Comparison of ENCODE assay signal across 1 cellular context in genomic region chrX:112641449-112641848, GRCh38.
TF ChIP-seq lines count a peak whose summit lies in the region.

No MANE protein-coding gene starts in this region.

TF ChIP-seq in SK-N-SH treated with all-trans-retinoic acid at 6 μM for 48 hours, 23 proteins besides CTCF, POLR2A, EP300 and RAD21 (continued from another document):
- TF ChIP-seq, protein P1, sequence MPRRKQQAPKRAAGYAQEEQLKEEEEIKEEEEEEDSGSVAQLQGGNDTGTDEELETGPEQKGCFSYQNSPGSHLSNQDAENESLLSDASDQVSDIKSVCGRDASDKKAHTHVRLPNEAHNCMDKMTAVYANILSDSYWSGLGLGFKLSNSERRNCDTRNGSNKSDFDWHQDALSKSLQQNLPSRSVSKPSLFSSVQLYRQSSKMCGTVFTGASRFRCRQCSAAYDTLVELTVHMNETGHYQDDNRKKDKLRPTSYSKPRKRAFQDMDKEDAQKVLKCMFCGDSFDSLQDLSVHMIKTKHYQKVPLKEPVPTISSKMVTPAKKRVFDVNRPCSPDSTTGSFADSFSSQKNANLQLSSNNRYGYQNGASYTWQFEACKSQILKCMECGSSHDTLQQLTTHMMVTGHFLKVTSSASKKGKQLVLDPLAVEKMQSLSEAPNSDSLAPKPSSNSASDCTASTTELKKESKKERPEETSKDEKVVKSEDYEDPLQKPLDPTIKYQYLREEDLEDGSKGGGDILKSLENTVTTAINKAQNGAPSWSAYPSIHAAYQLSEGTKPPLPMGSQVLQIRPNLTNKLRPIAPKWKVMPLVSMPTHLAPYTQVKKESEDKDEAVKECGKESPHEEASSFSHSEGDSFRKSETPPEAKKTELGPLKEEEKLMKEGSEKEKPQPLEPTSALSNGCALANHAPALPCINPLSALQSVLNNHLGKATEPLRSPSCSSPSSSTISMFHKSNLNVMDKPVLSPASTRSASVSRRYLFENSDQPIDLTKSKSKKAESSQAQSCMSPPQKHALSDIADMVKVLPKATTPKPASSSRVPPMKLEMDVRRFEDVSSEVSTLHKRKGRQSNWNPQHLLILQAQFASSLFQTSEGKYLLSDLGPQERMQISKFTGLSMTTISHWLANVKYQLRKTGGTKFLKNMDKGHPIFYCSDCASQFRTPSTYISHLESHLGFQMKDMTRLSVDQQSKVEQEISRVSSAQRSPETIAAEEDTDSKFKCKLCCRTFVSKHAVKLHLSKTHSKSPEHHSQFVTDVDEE (CRISPR knock-in tag; IDR thresholded peaks at IDR 0.05), result no peak
- no peak for TF ChIP-seq ZNF8 (CRISPR knock-in tag; IDR thresholded peaks at IDR 0.05)
